1 cellular context compared by ENCODE assay signal in the genomic region with DNA sequence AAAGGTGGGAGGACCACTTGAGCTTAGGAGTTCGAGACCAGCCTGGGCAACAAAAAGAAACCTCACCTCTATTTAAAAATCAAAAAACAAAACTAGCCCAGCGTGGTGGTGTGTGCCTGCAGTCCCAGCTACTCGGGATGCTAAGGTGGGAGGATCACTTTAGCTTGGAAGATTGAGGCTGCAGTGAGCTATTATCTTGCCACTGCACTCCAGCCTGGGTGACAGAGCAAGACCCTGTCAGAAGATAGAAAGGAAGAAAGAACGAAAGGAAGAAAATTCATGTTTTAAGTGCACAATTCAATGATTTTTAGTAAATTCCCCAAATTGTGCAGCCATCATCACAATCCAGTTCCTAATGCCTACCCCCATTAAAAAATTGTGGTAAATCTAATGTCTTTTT.
TF ChIP-seq lines count a peak whose summit lies in the region.

No MANE protein-coding gene starts in this region.

TF ChIP-seq in K562, 482 proteins besides CTCF, POLR2A, EP300 and RAD21:
- TF ChIP-seq, protein P1, sequence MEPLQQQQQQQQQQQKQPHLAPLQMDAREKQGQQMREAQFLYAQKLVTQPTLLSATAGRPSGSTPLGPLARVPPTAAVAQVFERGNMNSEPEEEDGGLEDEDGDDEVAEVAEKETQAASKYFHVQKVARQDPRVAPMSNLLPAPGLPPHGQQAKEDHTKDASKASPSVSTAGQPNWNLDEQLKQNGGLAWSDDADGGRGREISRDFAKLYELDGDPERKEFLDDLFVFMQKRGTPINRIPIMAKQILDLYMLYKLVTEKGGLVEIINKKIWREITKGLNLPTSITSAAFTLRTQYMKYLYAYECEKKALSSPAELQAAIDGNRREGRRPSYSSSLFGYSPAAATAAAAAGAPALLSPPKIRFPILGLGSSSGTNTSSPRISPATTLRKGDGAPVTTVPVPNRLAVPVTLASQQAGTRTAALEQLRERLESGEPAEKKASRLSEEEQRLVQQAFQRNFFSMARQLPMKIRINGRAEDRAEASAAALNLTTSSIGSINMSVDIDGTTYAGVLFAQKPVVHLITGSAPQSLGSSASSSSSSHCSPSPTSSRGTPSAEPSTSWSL (CRISPR knock-in tag; IDR thresholded peaks at IDR 0.05; ENCODE audit: borderline replicate concordance) = no peak
- TF ChIP-seq CAMTA2 (CRISPR knock-in tag; conservative IDR thresholded peaks at IDR 0.05) (no peak), SETDB1 (IDR thresholded peaks at IDR 0.05; ENCODE audit: low read length) (no peak), SMARCA4 (IDR thresholded peaks at IDR 0.05) (peak; percentile 73), TAL1 (IDR thresholded peaks at IDR 0.05) (peak; percentile 65), NFE2 (IDR thresholded peaks at IDR 0.05; ENCODE audit: low read depth) (peak; percentile 27; the same call in 1 of the 2 replicates), MCM7 (IDR thresholded peaks at IDR 0.05) (no peak), MTA2 (IDR thresholded peaks at IDR 0.05; ENCODE audit: low read depth) (peak; percentile 58), TEAD4 (IDR thresholded peaks at IDR 0.05; ENCODE audit: low read length) (0 out of 2 replicates have a peak, but pooled peaks have one; percentile 35), TEAD4 (CRISPR knock-in tag; IDR thresholded peaks at IDR 0.05; ENCODE audit: borderline replicate concordance) (no peak), RCOR1 (IDR thresholded peaks at IDR 0.05; ENCODE audit: borderline replicate concordance in 1 of 2, low read depth in 2 of 2, low read length in 2 of 2) (peak in 1 of 2 experiments; percentile 31; a peak in 1 of 4 replicates), ARID1B (IDR thresholded peaks at IDR 0.05) (peak; percentile 84), TCF3 (CRISPR knock-in tag; IDR thresholded peaks at IDR 0.05) (peak; percentile 76), ZNF445 (CRISPR knock-in tag; IDR thresholded peaks at IDR 0.05; ENCODE audit: low read depth) (no peak), HDAC1 (IDR thresholded peaks at IDR 0.05) (peak in 1 of 2 experiments; percentile 43; a peak in 1 of 4 replicates), TRIM24 (IDR thresholded peaks at IDR 0.05) (peak in 1 of 2 experiments; percentile 32; a peak in 1 of 4 replicates), HNRNPUL1 (IDR thresholded peaks at IDR 0.05; ENCODE audit: low read length) (no peak), ZNF316 (IDR thresholded peaks at IDR 0.05) (0 out of 2 replicates have a peak, but pooled peaks have one; percentile 10), DPF2 (IDR thresholded peaks at IDR 0.05) (peak; percentile 78), CBFA2T2 (conservative IDR thresholded peaks at IDR 0.05) (peak; percentile 60), CBFA2T3 (IDR thresholded peaks at IDR 0.05) (peak; percentile 81), NCOR1 (IDR thresholded peaks at IDR 0.05) (peak; percentile 53; the same call in 1 of the 2 replicates)
